Comparison of ENCODE assay signal across 10 cellular contexts in genomic region chr11:19474954-19475811, GRCh38.
DNase-seq lines count a peak whose midpoint lies in the region; ATAC-seq and TF ChIP-seq lines count a peak whose summit lies in the region.
"Had no signal": no experiment of that assay in that cellular context is flagged by ENCODE, and none has a peak within 500 bp of the region (broad histone marks: within the 10 kb centered on the region; RNA-seq: fewer than 3 reads in every experiment).

No MANE protein-coding gene starts in this region.

- H3K36me3 Mint-ChIP-seq in GM23338 (ENCODE audit: low read depth) = no peaks in the 10 kb centered on the region

- H3K4me3 Mint-ChIP-seq in GM23338 = no peak overlapping the region

- no peaks in the 10 kb centered on the region for H3K36me3 ChIP-seq in GM23338 (ENCODE audit: insufficient read depth)
- H3K36me3 ChIP-seq in right lobe of liver = no peaks in the 10 kb centered on the region
- H3K36me3 ChIP-seq: neutrophil, stomach had no signal

- H3F3A ChIP-seq in GM23338 (replicated peaks; ENCODE audit: low read depth) = no peaks in the 10 kb centered on the region

- POLR2A ChIA-PET in HEK293T (lab: Yijun Ruan, JAX) = no interaction called here

- ATAC-seq in GM18511 (IDR thresholded peaks at IDR 0.05; ENCODE audit: unreplicated experiment) = peak; percentile 84
- ATAC-seq in GM23338 = peak; percentile 85
- peak; percentile 76 to 98 (median 85) for ATAC-seq in right lobe of liver

- H4K20me1 ChIP-seq in GM23338 (replicated peaks; ENCODE audit: insufficient read depth) = no peaks in the 10 kb centered on the region

- WGBS in right lobe of liver (ENCODE audit: insufficient coverage, low coverage, low lambda C conversion rate, missing lambda C conversion rate) = 68% methylated on average over 8 of the region's 9 CpGs

- H3K27ac Mint-ChIP-seq in GM23338 = no peak overlapping the region

- TF ChIP-seq POLR2A in right lobe of liver (IDR thresholded peaks at IDR 0.05) (no peak), erythroblast (IDR thresholded peaks at IDR 0.05; ENCODE audit: low read length) (no peak)

- H2AFZ ChIP-seq in GM23338 = peak overlapping the region; percentile 66

- H3K4me2 ChIP-seq in GM23338 = 0 out of 2 replicates have a peak overlapping the region, but pooled peaks have one; percentile 1

- intact Hi-C loops in right lobe of liver (cut with DNase I) = no loop called here

- no peaks in the 10 kb centered on the region for H3K27me3 Mint-ChIP-seq in GM23338 (ENCODE audit: insufficient read depth, low read depth, poor library complexity)

- peaks cover 16% of the 10 kb centered on the region for H3K4me1 Mint-ChIP-seq in GM23338

- DNase-seq in GM23338 (ENCODE audit: low spot score) (no peak), NCI-H1930 (lab: John Stamatoyannopoulos, UW) (peak; percentile 23 to 69), right lobe of liver (no peak), erythroblast (lab: John Stamatoyannopoulos, UW) (no peak), NCI-H187 (lab: John Stamatoyannopoulos, UW) (no peak), HEK293T (ENCODE audit: extremely low spot score) (no peak), cerebellum (ENCODE audit: low spot score) (no peak)
- DNase-seq: stomach had no signal

- no peaks in the 10 kb centered on the region for H3K27me3 ChIP-seq in GM23338 (ENCODE audit: insufficient read depth)
- H3K27me3 ChIP-seq in right lobe of liver = no peaks in the 10 kb centered on the region

- no peaks in the 10 kb centered on the region for H3K9me3 Mint-ChIP-seq in GM23338

- H3K4me1 ChIP-seq in GM23338 (ENCODE audit: insufficient read depth) = peaks cover 7% of the 10 kb centered on the region; the same call in 1 of the 2 replicates
- peaks cover 0 to 9% (median 0%) of the 10 kb centered on the region in 4 donors for H3K4me1 ChIP-seq in right lobe of liver
- H3K4me1 ChIP-seq: stomach had no signal

- TF ChIP-seq CTCF in GM23338 (conservative IDR thresholded peaks at IDR 0.05; ENCODE audit: low read depth in 2 of 2) = no peak
- TF ChIP-seq CTCF in right lobe of liver (IDR thresholded peaks at IDR 0.05) = no peak

- CTCF ChIA-PET in HEK293T (lab: Yijun Ruan, JAX) = no interaction called here

- H3K27ac ChIP-seq in GM23338 (ENCODE audit: low read depth) = 0 out of 2 replicates have a peak overlapping the region, but pooled peaks have one; percentile 39
- no peak overlapping the region for H3K27ac ChIP-seq in right lobe of liver
- H3K27ac ChIP-seq: neutrophil, stomach had no signal

- no peaks in the 10 kb centered on the region for H3K9me3 ChIP-seq in right lobe of liver
- H3K9me3 ChIP-seq: neutrophil, stomach had no signal

- no peaks in the 10 kb centered on the region for H3K9me2 ChIP-seq in GM23338 (ENCODE audit: insufficient read depth)

- H3K4me3 ChIP-seq in GM23338 (no peak overlapping the region), right lobe of liver (no peak overlapping the region)
- H3K4me3 ChIP-seq: stomach had no signal

- H3K79me2 ChIP-seq in GM23338 (replicated peaks; ENCODE audit: insufficient read depth) = no peaks in the 10 kb centered on the region

TF ChIP-seq in GM23338, 12 proteins besides CTCF, POLR2A, EP300 and RAD21 (continues in another document):
- no peak for TF ChIP-seq NANOG (IDR thresholded peaks at IDR 0.05; ENCODE audit: borderline replicate concordance)
- TF ChIP-seq JUNB (IDR thresholded peaks at IDR 0.05; ENCODE audit: unreplicated experiment) = no peak
- TF ChIP-seq ZNF331 (CRISPR knock-in tag; IDR thresholded peaks at IDR 0.05; ENCODE audit: low read depth) = no peak
- TF ChIP-seq EZH2phosphoT487 (IDR thresholded peaks at IDR 0.05; ENCODE audit: unreplicated experiment) = no peak
- TF ChIP-seq CREB1 (CRISPR knock-in tag; IDR thresholded peaks at IDR 0.05; ENCODE audit: low read depth) = no peak
- TF ChIP-seq ETS1 (IDR thresholded peaks at IDR 0.05) = no peak
- TF ChIP-seq REST (IDR thresholded peaks at IDR 0.05; ENCODE audit: unreplicated experiment) = no peak
- TF ChIP-seq POLR2AphosphoS5 (IDR thresholded peaks at IDR 0.05; ENCODE audit: low read depth) = no peak

TF ChIP-seq in HEK293T, 16 proteins besides CTCF, POLR2A, EP300 and RAD21:
- no peak for TF ChIP-seq ZNF384 (IDR thresholded peaks at IDR 0.05)
- TF ChIP-seq BHLHE40 (IDR thresholded peaks at IDR 0.05; ENCODE audit: borderline replicate concordance) = no peak
- TF ChIP-seq FOXM1 (IDR thresholded peaks at IDR 0.05; ENCODE audit: borderline replicate concordance) = no peak
- no peak for TF ChIP-seq SP1 (IDR thresholded peaks at IDR 0.05)
- no peak for TF ChIP-seq FOXK2 (IDR thresholded peaks at IDR 0.05)
- TF ChIP-seq PKNOX1 (IDR thresholded peaks at IDR 0.05) = no peak
- no peak for TF ChIP-seq TARDBP (IDR thresholded peaks at IDR 0.05)
- TF ChIP-seq L3MBTL2 (conservative IDR thresholded peaks at IDR 0.05) = no peak
- TF ChIP-seq SUZ12 (IDR thresholded peaks at IDR 0.05) = no peak
- TF ChIP-seq FOXA1 (IDR thresholded peaks at IDR 0.05) = no peak
- no peak for TF ChIP-seq CTBP1 (IDR thresholded peaks at IDR 0.05; ENCODE audit: borderline replicate concordance)

Comparison
In these comparisons a context has a peak if more than half of its experiments do, and no peak if none do; other contexts are left out.
1. DNase-seq: peak in NCI-H1930 (2 of 2); none in GM23338 (single experiment), right lobe of liver (0 of 3), erythroblast (0 of 2), NCI-H187 (0 of 2), HEK293T (single experiment) and cerebellum (single experiment).
2. Peak in every context shown above with its lines, with median percentiles within 50 percentile points of each other: ATAC-seq.